In the genomic region with DNA sequence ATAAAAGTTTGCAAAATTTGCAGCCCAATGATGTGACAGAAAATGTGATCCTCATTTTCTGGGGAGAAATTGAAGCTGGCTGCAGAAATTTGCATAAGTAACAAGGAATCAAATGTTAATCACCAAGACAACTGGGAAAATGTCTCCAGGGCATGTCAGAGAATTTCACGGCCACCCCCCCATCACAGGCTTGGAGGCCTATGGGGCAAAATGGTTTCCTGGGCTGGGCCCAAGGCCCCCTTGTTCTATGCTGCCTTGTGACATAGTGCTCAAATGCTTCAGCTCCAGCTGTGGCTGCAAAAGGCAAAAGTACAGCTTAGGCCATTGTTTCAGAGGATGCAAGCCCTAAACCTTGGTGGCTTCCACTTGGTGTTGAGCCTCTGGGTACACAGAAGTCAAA, we compare ENCODE assay signal across 35 cellular contexts.
"Had no signal": no experiment of that assay in that cellular context is flagged by ENCODE, and none has a peak within 500 bp of the region (broad histone marks: within the 10 kb centered on the region; RNA-seq: fewer than 3 reads in every experiment).

No MANE protein-coding gene starts in this region.

- H3K4me3 ChIP-seq: MG63 had no signal

- H3K36me3 ChIP-seq: MG63 had no signal

- H3K27me3 ChIP-seq: MG63 had no signal

- DNase-seq: Karpas-422, Kasumi-1, MG63, MM.1S, MV-4-11, NCI-H1048, NCI-H1092, NCI-H1092 treated with DMSO at 0.1 percent for 48 hours, NCI-H1105, NCI-H1105 treated with DMSO at 0.1 percent for 48 hours, NCI-H1417, NCI-H1417 treated with DMSO at 0.1 percent for 48 hours, NCI-H1436, NCI-H1436 treated with DMSO at 0.1 percent for 48 hours, NCI-H146, NCI-H1694, NCI-H1694 treated with DMSO at 0.1 percent for 48 hours, NCI-H187, NCI-H187 treated with DMSO at 0.1 percent for 48 hours, NCI-H1930, NCI-H2029, NCI-H2029 treated with DMSO at 0.1 percent for 48 hours, NCI-H2081, NCI-H2081 treated with DMSO at 0.1 percent for 48 hours, NCI-H2107, NCI-H2171, NCI-H2171 treated with DMSO at 0.1 percent for 48 hours, NCI-H2227 treated with DMSO at 0.1 percent for 48 hours, NCI-H226, NCI-H345, NCI-H446, NCI-H446 treated with DMSO at 0.1 percent for 48 hours, NCI-H510A, NCI-H510A treated with DMSO at 0.1 percent for 48 hours, NCI-H524 had no signal
